Comparison of ENCODE assay signal across 23 cellular contexts in the genomic region with DNA sequence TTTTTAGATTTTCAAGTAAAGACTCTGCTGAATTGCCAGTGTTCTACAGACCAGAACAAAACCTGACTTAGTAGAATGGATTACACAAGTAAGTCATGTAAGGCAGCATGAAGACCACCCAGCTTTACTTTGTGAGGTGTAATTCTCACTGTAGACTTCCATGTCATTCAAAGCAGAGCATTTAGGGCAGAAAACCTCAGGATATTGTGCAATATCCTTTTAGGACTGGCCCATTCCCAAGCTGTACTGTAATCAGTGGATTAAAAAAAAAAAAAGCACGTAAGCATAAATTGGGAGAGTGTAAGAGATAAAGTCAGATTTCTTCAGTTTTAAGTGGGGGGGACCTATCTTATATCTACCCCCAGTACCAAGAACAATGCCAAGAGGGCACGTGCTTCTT.
A peak's percentile ranks its signal among the peaks of the same experiment; 100 is the strongest.
DNase-seq lines count a peak whose midpoint lies in the region; ATAC-seq, FAIRE-seq and TF ChIP-seq lines count a peak whose summit lies in the region.
"Had no signal": no experiment of that assay in that cellular context is flagged by ENCODE, and none has a peak within 500 bp of the region (broad histone marks: within the 10 kb centered on the region; RNA-seq: fewer than 3 reads in every experiment).

No MANE protein-coding gene starts in this region.

- CTCF ChIA-PET in HepG2 (lab: Yijun Ruan, JAX; ENCODE audit: low intra/inter-chr PET ratio, low total read pairs): no interaction called here

- in situ Hi-C loops in HepG2 (cut with HindIII; ENCODE audit: extremely low pct_ligation_motif_present, low pct_unique_long_range_greater_than_20kb): no loop called here

- H3K27me3 Mint-ChIP-seq in astrocyte (ENCODE audit: low read depth, unreplicated experiment): no peaks in the 10 kb centered on the region
- H3K27me3 Mint-ChIP-seq: CD4-positive, CD25-positive, alpha-beta regulatory T cell had no signal

- TF ChIP-seq POLR2A in HepG2 (IDR thresholded peaks at IDR 0.05; ENCODE audit: insufficient read depth in 1 of 2, low read depth in 2 of 2, low read length in 2 of 2) (no peak), right lobe of liver (IDR thresholded peaks at IDR 0.05) (no peak)

- no peak overlapping the region for H3K27ac Mint-ChIP-seq in astrocyte (ENCODE audit: unreplicated experiment)
- H3K27ac Mint-ChIP-seq: CD4-positive, CD25-positive, alpha-beta regulatory T cell; mesothelial cell of epicardium had no signal

- POLR2A ChIA-PET in HepG2 (lab: Yijun Ruan, JAX): no interaction called here

- DNase-seq in HepG2 (ENCODE audit: low spot score) (no peak), right lobe of liver (no peak), astrocyte (ENCODE audit: low read depth) (peak; percentile 8), fibroblast of the aortic adventitia (ENCODE audit: low read depth) (peak; percentile 62), SW 1271 (lab: John Stamatoyannopoulos, UW) (no peak), NAMALWA (ENCODE audit: low spot score) (no peak)
- DNase-seq: activated CD4-positive, alpha-beta T cell treated with anti-CD3 and anti-CD28 coated beads for 48 hours; activated effector memory CD4-positive, alpha-beta T cell treated with Interleukin-2 at 50 U/mL for 16 hours; adrenal gland; CD4-positive, CD25-positive, alpha-beta regulatory T cell; DMS79; effector memory CD4-positive, alpha-beta T cell; H7; NCI-H1105 treated with DMSO at 0.1 percent for 48 hours; SK-N-SH; stimulated activated CD4-positive, alpha-beta T cell treated with anti-CD3 and anti-CD28 coated beads, Interleukin-12 subunit alpha, Interleukin-12 subunit beta, amount 100 ng/mL, for 4 hours had no signal

- H3K4me3 ChIP-seq in HepG2 (replicated peaks in 1 of 3; ENCODE audit: insufficient read depth in 1 of 3, low read depth in 2 of 3, low read length in 3 of 3): no peak overlapping the region
- H3K4me3 ChIP-seq in right lobe of liver: no peak overlapping the region
- H3K4me3 ChIP-seq in astrocyte (ENCODE audit: insufficient read depth, low read depth, low read length): no peak overlapping the region
- H3K4me3 ChIP-seq in fibroblast of the aortic adventitia (ENCODE audit: low read depth, low read length): no peak overlapping the region
- H3K4me3 ChIP-seq: adrenal gland, prostate gland had no signal

- intact Hi-C loops in HepG2 (cut with micrococcal nuclease; ENCODE audit: unreplicated experiment): no loop called here
- intact Hi-C loops in right lobe of liver (cut with DNase I): no loop called here

- H4K20me1 ChIP-seq in HepG2 (ENCODE audit: insufficient read depth, low read length) (no peaks in the 10 kb centered on the region), astrocyte (ENCODE audit: insufficient read depth, low read length) (no peaks in the 10 kb centered on the region)

- H3K27me3 ChIP-seq in HepG2 (ENCODE audit: control insufficient read depth in 1 of 2, insufficient read depth in 2 of 2, low read length in 2 of 2) (no peaks in the 10 kb centered on the region), right lobe of liver (no peaks in the 10 kb centered on the region), astrocyte (ENCODE audit: insufficient read depth, low read length) (no peaks in the 10 kb centered on the region)
- H3K27me3 ChIP-seq: adrenal gland, foreskin keratinocyte had no signal

- TF ChIP-seq RAD21 in HepG2 (CRISPR knock-in tag; IDR thresholded peaks at IDR 0.05): no peak

- no peak overlapping the region for H3K4me2 ChIP-seq in HepG2 (ENCODE audit: low read depth, low read length)
- H3K4me2 ChIP-seq in astrocyte (ENCODE audit: low read length): no peak overlapping the region
- H3K4me2 ChIP-seq: SK-N-SH had no signal

- peaks cover 66% of the 10 kb centered on the region for H3K9me3 ChIP-seq in HepG2 (ENCODE audit: low read length)
- no peaks in the 10 kb centered on the region for H3K9me3 ChIP-seq in right lobe of liver
- no peaks in the 10 kb centered on the region for H3K9me3 ChIP-seq in astrocyte (ENCODE audit: insufficient read depth, low read depth, low read length)
- H3K9me3 ChIP-seq: prostate gland, SK-N-SH had no signal

- no peaks in the 10 kb centered on the region for H3K79me2 ChIP-seq in HepG2 (ENCODE audit: insufficient read depth, low read length)
- no peaks in the 10 kb centered on the region for H3K79me2 ChIP-seq in astrocyte (ENCODE audit: insufficient read depth, low read length)

- H3K27ac ChIP-seq in HepG2 (ENCODE audit: extremely low read length, insufficient read depth, low read length): no peak overlapping the region
- no peak overlapping the region for H3K27ac ChIP-seq in right lobe of liver
- no peak overlapping the region for H3K27ac ChIP-seq in astrocyte (ENCODE audit: low read depth, low read length)
- H3K27ac ChIP-seq: adrenal gland, foreskin keratinocyte, prostate gland had no signal

- H3K4me1 Mint-ChIP-seq in astrocyte (ENCODE audit: low read depth, unreplicated experiment): no peaks in the 10 kb centered on the region
- H3K4me1 Mint-ChIP-seq: CD4-positive, CD25-positive, alpha-beta regulatory T cell had no signal

- no TSS peak for BruUV-seq in HepG2 (replicated peaks; lab: Mats Ljungman, UMichigan)

- H3K9ac ChIP-seq in HepG2 (ENCODE audit: insufficient read depth, low read depth, low read length) (no peak overlapping the region), astrocyte (ENCODE audit: low read length) (no peak overlapping the region)
- H3K9ac ChIP-seq: SK-N-SH had no signal

- H3K4me1 ChIP-seq in HepG2 (ENCODE audit: insufficient read depth, low read length) (no peaks in the 10 kb centered on the region), right lobe of liver (no peaks in the 10 kb centered on the region), astrocyte (ENCODE audit: insufficient read depth, low read length) (no peaks in the 10 kb centered on the region)
- H3K4me1 ChIP-seq: adrenal gland, foreskin keratinocyte, prostate gland had no signal

- ATAC-seq in HepG2: no peak
- ATAC-seq in right lobe of liver: no peak
- ATAC-seq in GM18870 (IDR thresholded peaks at IDR 0.05; ENCODE audit: unreplicated experiment): no peak
- no peak for ATAC-seq in GM18498 (IDR thresholded peaks at IDR 0.05; ENCODE audit: unreplicated experiment)
- ATAC-seq: foreskin keratinocyte, Panc1 had no signal

- WGBS in HepG2 (ENCODE audit: low lambda C conversion rate): 17% methylated on average over 2 of the region's 2 CpGs
- WGBS in right lobe of liver (ENCODE audit: insufficient coverage, low coverage, low lambda C conversion rate, missing lambda C conversion rate): 23% methylated on average over 2 of the region's 2 CpGs

- H3K36me3 Mint-ChIP-seq in astrocyte (ENCODE audit: low read depth, unreplicated experiment): no peaks in the 10 kb centered on the region
- H3K36me3 Mint-ChIP-seq: CD4-positive, CD25-positive, alpha-beta regulatory T cell; mesothelial cell of epicardium had no signal

- no peak overlapping the region for H3K4me3 Mint-ChIP-seq in astrocyte (ENCODE audit: unreplicated experiment)
- H3K4me3 Mint-ChIP-seq: CD4-positive, CD25-positive, alpha-beta regulatory T cell; mesothelial cell of epicardium had no signal

- H3K9me3 Mint-ChIP-seq in astrocyte (ENCODE audit: unreplicated experiment): no peaks in the 10 kb centered on the region
- H3K9me3 Mint-ChIP-seq: mesothelial cell of epicardium had no signal

- TF ChIP-seq EP300 in HepG2 (IDR thresholded peaks at IDR 0.05; ENCODE audit: low read depth in 2 of 2, low read length in 2 of 2) (no peak), HepG2 (CRISPR knock-in tag; IDR thresholded peaks at IDR 0.05; ENCODE audit: borderline replicate concordance) (no peak)

- H2AFZ ChIP-seq in HepG2 (ENCODE audit: low read length) (no peak overlapping the region), astrocyte (ENCODE audit: low read depth, low read length) (no peak overlapping the region)

- H3K36me3 ChIP-seq in HepG2 (replicated peaks in 1 of 2; ENCODE audit: control insufficient read depth in 1 of 2, insufficient read depth in 2 of 2, low read length in 2 of 2): no peaks in the 10 kb centered on the region
- no peaks in the 10 kb centered on the region for H3K36me3 ChIP-seq in right lobe of liver
- H3K36me3 ChIP-seq in astrocyte (ENCODE audit: insufficient read depth, low read length): no peaks in the 10 kb centered on the region
- H3K36me3 ChIP-seq: adrenal gland, prostate gland had no signal

- TF ChIP-seq CTCF in HepG2 (CRISPR knock-in tag; IDR thresholded peaks at IDR 0.05) (no peak), right lobe of liver (IDR thresholded peaks at IDR 0.05) (no peak), astrocyte (IDR thresholded peaks at IDR 0.05; ENCODE audit: insufficient read depth, low read depth, low read length) (no peak), fibroblast of the aortic adventitia (IDR thresholded peaks at IDR 0.05; ENCODE audit: insufficient read depth, low read length) (no peak)

- FAIRE-seq in HepG2 (lab: Jason Lieb, UNC): no peak
- FAIRE-seq in astrocyte (lab: Jason Lieb, UNC): no peak
- FAIRE-seq: A204.1 had no signal

TF ChIP-seq in HepG2, 621 proteins besides CTCF, POLR2A, EP300 and RAD21:
- TF ChIP-seq ZBTB21 (CRISPR knock-in tag; IDR thresholded peaks at IDR 0.05) (no peak), CEBPB (IDR thresholded peaks at IDR 0.05; ENCODE audit: borderline replicate concordance, low read depth, low read length) (peak; percentile 65; the same call in 1 of the 2 replicates), HOXD1 (CRISPR knock-in tag; IDR thresholded peaks at IDR 0.05) (no peak), ZNF670 (CRISPR knock-in tag; IDR thresholded peaks at IDR 0.05; ENCODE audit: borderline replicate concordance) (no peak), ZNF772 (CRISPR knock-in tag; IDR thresholded peaks at IDR 0.05) (no peak)

Comparison
In these comparisons a context has a peak if more than half of its experiments do, and no peak if none do; other contexts are left out.
1. DNase-seq: peak in astrocyte (single experiment) and fibroblast of the aortic adventitia (single experiment); none in HepG2 (single experiment), right lobe of liver (0 of 3), SW 1271 (0 of 2) and NAMALWA (single experiment).